8 cellular contexts compared by ENCODE assay signal in the genomic region with DNA sequence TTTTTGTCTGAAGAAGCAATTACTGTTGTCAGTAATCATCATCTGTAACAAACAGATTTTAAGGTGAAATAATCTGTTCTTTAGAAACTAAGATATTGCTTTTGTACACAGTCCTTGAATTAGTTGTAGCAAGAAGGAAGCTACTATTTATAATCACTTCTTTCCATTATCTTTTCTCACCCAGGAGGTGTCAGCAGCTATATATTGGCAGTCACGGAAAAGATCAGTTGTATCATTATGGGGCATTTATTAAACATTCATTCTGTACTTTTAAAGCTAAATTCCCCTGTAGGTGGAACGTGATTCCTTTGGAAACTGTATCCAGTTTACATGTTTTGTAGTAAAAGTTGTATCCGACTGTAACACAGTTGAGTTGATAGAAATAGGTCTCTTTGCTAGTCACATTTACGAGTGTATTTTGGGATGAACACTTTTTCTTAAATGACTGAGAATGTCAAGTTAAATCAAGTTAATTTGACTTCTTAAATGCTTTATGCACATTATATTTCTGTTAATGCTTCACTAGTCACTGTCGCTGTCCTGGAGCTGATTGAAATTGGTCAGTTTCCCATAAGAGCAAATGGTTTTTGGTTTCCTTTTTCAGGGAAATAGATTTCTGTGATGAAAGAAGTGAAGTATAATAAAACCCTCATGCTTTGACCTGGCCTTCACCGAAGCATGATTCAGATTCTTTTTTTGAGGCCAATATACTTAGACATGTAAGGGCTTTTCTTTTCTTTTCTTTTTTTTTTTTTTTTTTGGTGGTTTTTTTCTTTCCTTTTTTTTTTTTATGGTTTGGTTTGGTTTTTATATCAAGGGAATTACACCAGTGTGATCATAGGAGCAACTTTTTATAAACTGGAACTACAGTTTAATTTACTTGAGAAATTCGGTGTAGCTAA. TPM values are rescaled to one million over a fixed set of nuclear protein-coding genes. Genes with fewer than 3 reads are reported as not detected.
A peak's percentile ranks its signal among the peaks of the same experiment; 100 is the strongest.
DNase-seq lines count a peak whose midpoint lies in the region; ATAC-seq, FAIRE-seq and TF ChIP-seq lines count a peak whose summit lies in the region.

No MANE protein-coding gene starts in this region.

- no peak overlapping the region for H3K9ac ChIP-seq in fibroblast of lung (ENCODE audit: insufficient read depth, low read length)

- H3K36me3 Mint-ChIP-seq in CD8-positive, alpha-beta memory T cell: peaks cover 0 to 11% (median 0%) of the 10 kb centered on the region in 3 donors

- H3K4me2 ChIP-seq in fibroblast of lung (ENCODE audit: extremely low read depth, insufficient read depth, low read length): peak overlapping the region; percentile 76

- H3K79me2 ChIP-seq in fibroblast of lung (ENCODE audit: control insufficient read depth, insufficient read depth, low read length): peaks cover 94% of the 10 kb centered on the region

- intact Hi-C loops in prostate gland (cut with DNase I): loop anchor here (5.0 to 10.0 kb wide), 3 partner anchors 135 to 1508 kb away; no protein-coding TSS in a partner anchor
- intact Hi-C loops in ovary (cut with DNase I): loop anchor here in 3 of 4 donors (10.0 kb wide), 2 partner anchors 535 to 545 kb away; no protein-coding TSS in a partner anchor

- POLR2A ChIA-PET in CD8-positive, alpha-beta memory T cell (lab: Charles Lee): no interaction called here

- no peak for DNase-seq in CD8-positive, alpha-beta memory T cell
- DNase-seq in RCC 7860 (ENCODE audit: low spot score) (no peak), fibroblast of lung (ENCODE audit: low read depth in 2 of 2) (peak; percentile 53 to 74), prostate gland (ENCODE audit: low spot score) (no peak), middle frontal gyrus (ENCODE audit: extremely low spot score, low spot score) (no peak), ovary (no peak)
- no peak for DNase-seq in activated naive CD4-positive, alpha-beta T cell treated with anti-CD3 and anti-CD28 coated beads, Interleukin-2, amount 50 U/mL, for 16 hours

- peak overlapping the region in 2 of 8 donors; percentile 15 to 62 for H3K27ac Mint-ChIP-seq in CD8-positive, alpha-beta memory T cell

- H3K27me3 Mint-ChIP-seq in CD8-positive, alpha-beta memory T cell: peaks cover 0 to 2% of the 10 kb centered on the region in 2 donors

- TF ChIP-seq POLR2A in prostate gland (IDR thresholded peaks at IDR 0.05) (no peak), ovary (IDR thresholded peaks at IDR 0.05) (no peak)

- H3K36me3 ChIP-seq in CD8-positive, alpha-beta memory T cell (ENCODE audit: insufficient read depth, low read length): no peaks in the 10 kb centered on the region
- no peaks in the 10 kb centered on the region for H3K36me3 ChIP-seq in fibroblast of lung (ENCODE audit: control insufficient read depth, insufficient read depth, low read length)
- no peaks in the 10 kb centered on the region for H3K36me3 ChIP-seq in prostate gland
- no peaks in the 10 kb centered on the region for H3K36me3 ChIP-seq in ovary

- H3K9me3 Mint-ChIP-seq in CD8-positive, alpha-beta memory T cell: no peaks in the 10 kb centered on the region

- peaks cover 2% of the 10 kb centered on the region for H4K20me1 ChIP-seq in fibroblast of lung (ENCODE audit: control insufficient read depth, extremely low read depth, insufficient read depth, low read length)

- peak; percentile 75 for FAIRE-seq in RCC 7860 (lab: Jason Lieb, UNC)

- no peak overlapping the region for H3K4me3 ChIP-seq in CD8-positive, alpha-beta memory T cell (ENCODE audit: low read length)
- H3K4me3 ChIP-seq in fibroblast of lung (replicated peaks in 1 of 4; ENCODE audit: control extremely low read depth in 1 of 4, insufficient read depth in 1 of 4, low read depth in 3 of 4, low read length in 4 of 4) (peak overlapping the region; percentile 16 to 95 (median 60)), prostate gland (no peak overlapping the region), ovary (no peak overlapping the region)

- H2AFZ ChIP-seq in fibroblast of lung (ENCODE audit: low read length): no peak overlapping the region

- TF ChIP-seq EP300 in ovary (IDR thresholded peaks at IDR 0.05): no peak

- WGBS in prostate gland: 6% methylated on average over 7 of the region's 7 CpGs
- WGBS in ovary, 3 donors: 3 to 4% (median 4%) methylated on average over 7 of the region's 7 CpGs

- CTCF ChIA-PET in CD8-positive, alpha-beta memory T cell (lab: Charles Lee): interaction anchor here (0.8 to 1.6 kb wide), 2 partner anchors 135 kb away, joined by 3 read pairs; no protein-coding TSS in a partner anchor

- ATAC-seq in esophagus mucosa: no peak

- peaks cover 27% of the 10 kb centered on the region for H3K4me1 ChIP-seq in CD8-positive, alpha-beta memory T cell (ENCODE audit: insufficient read depth, low read length)
- H3K4me1 ChIP-seq in fibroblast of lung (ENCODE audit: control insufficient read depth, extremely low read depth, insufficient read depth, low read length) (peaks cover 6% of the 10 kb centered on the region), prostate gland (replicated peaks) (peaks cover 6% of the 10 kb centered on the region), ovary (ENCODE audit: insufficient read depth) (peaks cover 10% of the 10 kb centered on the region)

- H3K4me3 Mint-ChIP-seq in CD8-positive, alpha-beta memory T cell: peak overlapping the region in 4 of 7 donors; percentile 24 to 70 (median 46)

- peaks cover 44 to 69% (median 66%) of the 10 kb centered on the region in 3 donors for H3K4me1 Mint-ChIP-seq in CD8-positive, alpha-beta memory T cell

- H3K27ac ChIP-seq in CD8-positive, alpha-beta memory T cell (ENCODE audit: low read depth, low read length): peak overlapping the region; percentile 20
- H3K27ac ChIP-seq in fibroblast of lung (ENCODE audit: insufficient read depth, low read length) (no peak overlapping the region), prostate gland (peak overlapping the region; percentile 43 to 99), ovary (peak overlapping the region in 1 of 2 donors; percentile 62)

- H3K9me3 ChIP-seq in CD8-positive, alpha-beta memory T cell (ENCODE audit: low read length): no peaks in the 10 kb centered on the region
- H3K9me3 ChIP-seq in fibroblast of lung (ENCODE audit: control insufficient read depth, insufficient read depth, low read depth, low read length) (no peaks in the 10 kb centered on the region), prostate gland (no peaks in the 10 kb centered on the region), ovary (no peaks in the 10 kb centered on the region)

- H3K27me3 ChIP-seq in CD8-positive, alpha-beta memory T cell (ENCODE audit: insufficient read depth, low read length, poor library complexity, severe bottlenecking): no peaks in the 10 kb centered on the region
- H3K27me3 ChIP-seq in fibroblast of lung (ENCODE audit: control insufficient read depth, insufficient read depth, low read length): no peaks in the 10 kb centered on the region
- no peaks in the 10 kb centered on the region for H3K27me3 ChIP-seq in prostate gland (replicated peaks; ENCODE audit: insufficient read depth)
- H3K27me3 ChIP-seq in ovary: no peaks in the 10 kb centered on the region

- TF ChIP-seq CTCF in fibroblast of lung (conservative IDR thresholded peaks at IDR 0.05 in 1 of 2, IDR thresholded peaks at IDR 0.05 in 1 of 2; ENCODE audit: low read depth in 1 of 2, low read length in 2 of 2): no peak
- no peak for TF ChIP-seq CTCF in prostate gland (IDR thresholded peaks at IDR 0.05)
- no peak for TF ChIP-seq CTCF in ovary (IDR thresholded peaks at IDR 0.05)

RNA-seq across cellular contexts. Expression of gene QKI, which starts 5.1 kb away (rescaled TPM):
- total RNA-seq in CD8-positive, alpha-beta memory T cell: 10 to 100 TPM; 56.5 to 58.8 TPM
- 27.5 TPM for polyA plus RNA-seq in CD8-positive, alpha-beta memory T cell
- total RNA-seq in fibroblast of lung: 121 and 129 TPM in 2 replicates
- polyA plus RNA-seq in fibroblast of lung: 218 and 224 TPM in 2 replicates
- polyA plus RNA-seq in fibroblast of lung (2012): 92.7 and 102 TPM in 2 replicates
- polyA minus RNA-seq in fibroblast of lung (ENCODE audit: low replicate concordance): 267 and 323 TPM in 2 replicates
- total RNA-seq in prostate gland: 100 to 1,000 TPM in 1 of 2 donors, 10 to 100 TPM in 1; 63.0 to 316 TPM
- 100 to 1,000 TPM in 6 of 7 donors, 10 to 100 TPM in 1; 88.1 to 151 (median 123) TPM for total RNA-seq in ovary
- polyA plus RNA-seq in ovary: 10 to 100 TPM; 44.6 to 93.4 TPM
- 39.6 TPM for total RNA-seq in esophagus mucosa

Comparison
In these comparisons a context has a peak if more than half of its experiments do, and no peak if none do; other contexts are left out.
1. DNase-seq: peak in fibroblast of lung (2 of 2); none in CD8-positive, alpha-beta memory T cell (0 of 5), RCC 7860 (single experiment), prostate gland (single experiment), middle frontal gyrus (single experiment), activated naive CD4-positive, alpha-beta T cell treated with anti-CD3 and anti-CD28 coated beads, Interleukin-2, amount 50 U/mL, for 16 hours (single experiment) and ovary (0 of 5).
2. H3K4me3 ChIP-seq: peak in fibroblast of lung (4 of 4); none in CD8-positive, alpha-beta memory T cell (single experiment), prostate gland (0 of 2) and ovary (single experiment).